In genomic region chr4:105563352-105563751, GRCh38 we compare ENCODE assay signal across 8 cellular contexts. TPM values are rescaled to one million over a fixed set of nuclear protein-coding genes. Genes with fewer than 3 reads are reported as not detected.
"Had no signal": no experiment of that assay in that cellular context is flagged by ENCODE, and none has a peak within 500 bp of the region (broad histone marks: within the 10 kb centered on the region; RNA-seq: fewer than 3 reads in every experiment).

No MANE protein-coding gene starts in this region.

- FAIRE-seq: G401.6, GM12878, GM12891, GM12892, GM19239 had no signal

- ATAC-seq: GM12878 had no signal

- DNase-seq: GDM1, GF-D8 had no signal

- H3K4me3 ChIP-seq: GM12878 had no signal

RNA-seq across cellular contexts. Expression of gene ARHGEF38, which starts 10.9 kb away (rescaled TPM):
- total RNA-seq: G401 had no signal
